In genomic region chr5:171155621-171156020, GRCh38 we compare ENCODE assay signal across 25 cellular contexts.
A peak's percentile ranks its signal among the peaks of the same experiment; 100 is the strongest.
DNase-seq lines count a peak whose midpoint lies in the region; ATAC-seq and TF ChIP-seq lines count a peak whose summit lies in the region.
"Had no signal": no experiment of that assay in that cellular context is flagged by ENCODE, and none has a peak within 500 bp of the region (broad histone marks: within the 10 kb centered on the region; RNA-seq: fewer than 3 reads in every experiment).

No MANE protein-coding gene starts in this region.

- H3K4me1 Mint-ChIP-seq in stimulated activated memory B cell treated with anti-CD40 and anti-IgM and Interleukin-4, amounts not matched to agents 10 μg/mL and 1 μg/mL and 100 μg/mL, for 72 hours: no peaks in the 10 kb centered on the region
- H3K4me1 Mint-ChIP-seq: nephron; stimulated activated naive CD8-positive, alpha-beta T cell treated with anti-CD3 and anti-CD28 coated beads, Interleukin-15, amount 100 ng/mL, for 72 hours had no signal

- no peak overlapping the region for H3K9ac ChIP-seq in IMR-90 (ENCODE audit: low read depth, low read length)
- H3K9ac ChIP-seq in smooth muscle cell (ENCODE audit: low read depth): no peak overlapping the region

- no peak overlapping the region for H2BK120ac ChIP-seq in IMR-90 (ENCODE audit: low read depth, low read length)

- no peaks in the 10 kb centered on the region for H3K9me1 ChIP-seq in IMR-90 (ENCODE audit: insufficient read depth, low read length)

- H2BK15ac ChIP-seq in IMR-90 (ENCODE audit: low read depth, low read length): no peak overlapping the region

- dilution Hi-C loops in IMR-90 (cut with HindIII; ENCODE audit: low sequenced_read_pairs, unreplicated experiment): no loop called here

- H3K79me1 ChIP-seq in IMR-90 (ENCODE audit: low read depth in 1 of 2, low read length in 2 of 2): no peaks in the 10 kb centered on the region

- H3K4me2 ChIP-seq in IMR-90 (ENCODE audit: low read depth, low read length) (0 out of 2 replicates have a peak overlapping the region, but pooled peaks have one; percentile 34), smooth muscle cell (peak overlapping the region; percentile 49)

- no peak for TF ChIP-seq POLR2A in IMR-90 (IDR thresholded peaks at IDR 0.05; ENCODE audit: low read depth, low read length)

- peaks cover under 1% of the 10 kb centered on the region; the same call in 1 of the 2 replicates for H3K4me1 ChIP-seq in IMR-90 (ENCODE audit: control insufficient read depth, insufficient read depth, low read length)
- peaks cover 13% of the 10 kb centered on the region for H3K4me1 ChIP-seq in smooth muscle cell (ENCODE audit: low read depth)
- H3K4me1 ChIP-seq: esophagus squamous epithelium had no signal

- H4K8ac ChIP-seq in IMR-90 (ENCODE audit: low read depth in 2 of 2, low read length in 2 of 2): peak overlapping the region in 1 of 2 experiments; percentile 38; a peak in 1 of 4 replicates

- H4K20me1 ChIP-seq in IMR-90 (ENCODE audit: insufficient read depth, low read length) (no peaks in the 10 kb centered on the region), smooth muscle cell (ENCODE audit: low read depth) (no peaks in the 10 kb centered on the region)

- H3K9me3 Mint-ChIP-seq in stimulated activated memory B cell treated with anti-CD40 and anti-IgM and Interleukin-4, amounts not matched to agents 10 μg/mL and 1 μg/mL and 100 μg/mL, for 72 hours: no peaks in the 10 kb centered on the region
- H3K9me3 Mint-ChIP-seq: mesothelial cell of epicardium; nephron; stimulated activated naive CD8-positive, alpha-beta T cell treated with anti-CD3 and anti-CD28 coated beads, Interleukin-15, amount 100 ng/mL, for 72 hours; WTC11 had no signal

- H3K27me3 ChIP-seq in IMR-90 (ENCODE audit: control insufficient read depth, insufficient read depth, low read length) (no peaks in the 10 kb centered on the region), smooth muscle cell (ENCODE audit: low read depth) (no peaks in the 10 kb centered on the region)
- H3K27me3 ChIP-seq: BE2C, esophagus squamous epithelium had no signal

- ATAC-seq in IMR-90 (ENCODE audit: low read depth): peak; percentile 54
- no peak for ATAC-seq in stimulated activated memory B cell treated with anti-CD40 and anti-IgM and Interleukin-4, amounts not matched to agents 10 μg/mL and 1 μg/mL and 100 μg/mL, for 72 hours
- ATAC-seq: stimulated activated naive CD8-positive, alpha-beta T cell treated with anti-CD3 and anti-CD28 coated beads, Interleukin-15, amount 100 ng/mL, for 72 hours; WTC11 had no signal

- no peaks in the 10 kb centered on the region for H3F3A ChIP-seq in smooth muscle cell (ENCODE audit: low read depth)

- TF ChIP-seq CTCF in IMR-90 (conservative IDR thresholded peaks at IDR 0.05; ENCODE audit: low read depth, low read length) (no peak), fibroblast of villous mesenchyme (IDR thresholded peaks at IDR 0.05; ENCODE audit: insufficient read depth, low read depth, low read length) (no peak), smooth muscle cell (IDR thresholded peaks at IDR 0.05; ENCODE audit: borderline replicate concordance, insufficient read depth, poor library complexity, severe bottlenecking) (no peak)

- no peak overlapping the region for H2BK20ac ChIP-seq in IMR-90 (ENCODE audit: low read depth, low read length)

- H3K14ac ChIP-seq in IMR-90 (replicated peaks; ENCODE audit: low read depth, low read length): no peak overlapping the region

- H4K91ac ChIP-seq in IMR-90 (ENCODE audit: insufficient read depth, low read depth, low read length): no peak overlapping the region

- H3K79me2 ChIP-seq in smooth muscle cell (ENCODE audit: low read depth): no peaks in the 10 kb centered on the region

- BruUV-seq in IMR-90 (replicated peaks; lab: Mats Ljungman, UMichigan): no TSS peak

- no peak overlapping the region for H4K5ac ChIP-seq in IMR-90 (ENCODE audit: low read depth, low read length)

- no peak overlapping the region for H3K27ac ChIP-seq in IMR-90 (ENCODE audit: insufficient read depth, low read length)
- no peak overlapping the region for H3K27ac ChIP-seq in smooth muscle cell (ENCODE audit: low read depth)
- H3K27ac ChIP-seq: esophagus squamous epithelium had no signal

- no peak overlapping the region for H2BK5ac ChIP-seq in IMR-90 (ENCODE audit: low read depth, low read length, poor library complexity, severe bottlenecking)

- H3K27me3 Mint-ChIP-seq in stimulated activated memory B cell treated with anti-CD40 and anti-IgM and Interleukin-4, amounts not matched to agents 10 μg/mL and 1 μg/mL and 100 μg/mL, for 72 hours: no peaks in the 10 kb centered on the region
- H3K27me3 Mint-ChIP-seq: stimulated activated naive CD8-positive, alpha-beta T cell treated with anti-CD3 and anti-CD28 coated beads, Interleukin-15, amount 100 ng/mL, for 72 hours had no signal

- H3K56ac ChIP-seq in IMR-90 (ENCODE audit: extremely low read depth, insufficient read depth, low read length): no peak overlapping the region

- H2AFZ ChIP-seq in IMR-90 (replicated peaks; ENCODE audit: low read length, poor library complexity): no peak overlapping the region
- H2AFZ ChIP-seq in smooth muscle cell (ENCODE audit: low read depth): no peak overlapping the region

- H3K36me3 Mint-ChIP-seq in stimulated activated memory B cell treated with anti-CD40 and anti-IgM and Interleukin-4, amounts not matched to agents 10 μg/mL and 1 μg/mL and 100 μg/mL, for 72 hours: no peaks in the 10 kb centered on the region
- H3K36me3 Mint-ChIP-seq: mesothelial cell of epicardium, WTC11 had no signal

- in situ Hi-C loops in IMR-90 (cut with MboI; ENCODE audit: low sequenced_read_pairs): loop anchor here (25.0 kb wide), 1 partner anchor 343 kb away; no protein-coding TSS in a partner anchor

- H3K4me3 ChIP-seq in IMR-90 (ENCODE audit: insufficient read depth, low read depth, low read length) (no peak overlapping the region), fibroblast of villous mesenchyme (ENCODE audit: low read depth, low read length) (no peak overlapping the region), smooth muscle cell (no peak overlapping the region)
- H3K4me3 ChIP-seq: esophagus squamous epithelium had no signal

- POLR2A ChIA-PET in IMR-90 (lab: Charles Lee; ENCODE audit: unreplicated experiment): no interaction called here

- H3K36me3 ChIP-seq in IMR-90 (ENCODE audit: control insufficient read depth, insufficient read depth, low read length) (no peaks in the 10 kb centered on the region), smooth muscle cell (ENCODE audit: low read depth) (no peaks in the 10 kb centered on the region)
- H3K36me3 ChIP-seq: BE2C, esophagus squamous epithelium had no signal

- DNase-seq in IMR-90 (peak; percentile 38), astrocyte of the hippocampus (ENCODE audit: low read depth, low spot score) (peak; percentile 46), fibroblast of villous mesenchyme (ENCODE audit: low read depth) (peak; percentile 12), smooth muscle cell (lab: John Stamatoyannopoulos, UW; ENCODE audit: unreplicated experiment) (no peak), NCI-H2196 (lab: John Stamatoyannopoulos, UW; ENCODE audit: unreplicated experiment) (no peak), NCI-H526 treated with DMSO at 0.1 percent for 48 hours (lab: John Stamatoyannopoulos, UW) (no peak)
- DNase-seq: activated CD4-positive, alpha-beta T cell treated with anti-CD3 and anti-CD28 coated beads, Interleukin-2, amount 50 U/mL, for 48 hours; activated naive CD4-positive, alpha-beta T cell; activated T-cell treated with anti-CD3 and anti-CD28 coated beads for 4 hours; BE2C; Calu3; esophagus squamous epithelium; GDM1; hypothalamus; Kasumi-1; NCI-H1105; NCI-H69; posterior cingulate gyrus; SIG-M5; stimulated activated naive CD8-positive, alpha-beta T cell treated with anti-CD3 and anti-CD28 coated beads, Interleukin-15, amount 100 ng/mL, for 72 hours; T-helper 2 cell had no signal

- no peak overlapping the region for H3K4ac ChIP-seq in IMR-90 (ENCODE audit: low read depth, low read length)

- H3K9me3 ChIP-seq in IMR-90 (ENCODE audit: control insufficient read depth, insufficient read depth, low read length) (no peaks in the 10 kb centered on the region), smooth muscle cell (replicated peaks; ENCODE audit: low read depth) (no peaks in the 10 kb centered on the region)
- H3K9me3 ChIP-seq: BE2C, esophagus squamous epithelium had no signal

- H2AK9ac ChIP-seq in IMR-90 (replicated peaks; ENCODE audit: low read depth, low read length, poor library complexity): no peak overlapping the region

- CTCF ChIA-PET in IMR-90 (lab: Yijun Ruan, JAX): interaction anchor here (1.3 to 1.5 kb wide), 2 partner anchors 10 to 346 kb away, joined by 4 read pairs; no protein-coding TSS in a partner anchor

- no peak overlapping the region for H3K4me3 Mint-ChIP-seq in stimulated activated memory B cell treated with anti-CD40 and anti-IgM and Interleukin-4, amounts not matched to agents 10 μg/mL and 1 μg/mL and 100 μg/mL, for 72 hours
- H3K4me3 Mint-ChIP-seq: mesothelial cell of epicardium; nephron; stimulated activated naive CD8-positive, alpha-beta T cell treated with anti-CD3 and anti-CD28 coated beads, Interleukin-15, amount 100 ng/mL, for 72 hours; WTC11 had no signal

- H3K23ac ChIP-seq in IMR-90 (ENCODE audit: low read depth, low read length): no peak overlapping the region

- no CpG with 5 or more reads among the region's 1 CpG for WGBS in IMR-90 (ENCODE audit: extremely low coverage in 2 of 2, insufficient read length in 1 of 2), 2 experiments
- 90% methylated on average over 1 of the region's 1 CpG for WGBS in smooth muscle cell (ENCODE audit: low lambda C conversion rate)

- no peak overlapping the region for H3K18ac ChIP-seq in IMR-90 (ENCODE audit: low read depth, low read length)

- intact Hi-C loops in IMR-90 (cut with micrococcal nuclease): no loop called here

- H3K27ac Mint-ChIP-seq in stimulated activated memory B cell treated with anti-CD40 and anti-IgM and Interleukin-4, amounts not matched to agents 10 μg/mL and 1 μg/mL and 100 μg/mL, for 72 hours: no peak overlapping the region
- H3K27ac Mint-ChIP-seq: mesothelial cell of epicardium; nephron; stimulated activated naive CD8-positive, alpha-beta T cell treated with anti-CD3 and anti-CD28 coated beads, Interleukin-15, amount 100 ng/mL, for 72 hours; WTC11 had no signal

- no peak for TF ChIP-seq RAD21 in IMR-90 (IDR thresholded peaks at IDR 0.05; ENCODE audit: low read length)

- H2AK5ac ChIP-seq in IMR-90 (ENCODE audit: low read depth, low read length): no peak overlapping the region

TF ChIP-seq in IMR-90, 13 proteins besides CTCF, POLR2A, EP300 and RAD21 (continues in another document):
- TF ChIP-seq FOS (IDR thresholded peaks at IDR 0.05; ENCODE audit: low read depth, low read length) (no peak), SMC3 (IDR thresholded peaks at IDR 0.05; ENCODE audit: low read depth, low read length) (no peak), CEBPB (IDR thresholded peaks at IDR 0.05; ENCODE audit: low read depth, low read length) (no peak), CHD1 (IDR thresholded peaks at IDR 0.05; ENCODE audit: low read depth, low read length) (no peak), BHLHE40 (IDR thresholded peaks at IDR 0.05; ENCODE audit: low read depth, low read length) (no peak), MAZ (IDR thresholded peaks at IDR 0.05; ENCODE audit: borderline replicate concordance, low read depth, low read length) (no peak), NFE2L2 (IDR thresholded peaks at IDR 0.05; ENCODE audit: low read depth, low read length) (no peak), RCOR1 (IDR thresholded peaks at IDR 0.05; ENCODE audit: insufficient replicate concordance, low read length) (no peak)

Comparison
In these comparisons a context has a peak if more than half of its experiments do, and no peak if none do; other contexts are left out.
1. DNase-seq: peak in IMR-90 (single experiment), astrocyte of the hippocampus (single experiment) and fibroblast of villous mesenchyme (single experiment); none in smooth muscle cell (single experiment), NCI-H2196 (single experiment) and NCI-H526 treated with DMSO at 0.1 percent for 48 hours (single experiment).